In the genomic region with DNA sequence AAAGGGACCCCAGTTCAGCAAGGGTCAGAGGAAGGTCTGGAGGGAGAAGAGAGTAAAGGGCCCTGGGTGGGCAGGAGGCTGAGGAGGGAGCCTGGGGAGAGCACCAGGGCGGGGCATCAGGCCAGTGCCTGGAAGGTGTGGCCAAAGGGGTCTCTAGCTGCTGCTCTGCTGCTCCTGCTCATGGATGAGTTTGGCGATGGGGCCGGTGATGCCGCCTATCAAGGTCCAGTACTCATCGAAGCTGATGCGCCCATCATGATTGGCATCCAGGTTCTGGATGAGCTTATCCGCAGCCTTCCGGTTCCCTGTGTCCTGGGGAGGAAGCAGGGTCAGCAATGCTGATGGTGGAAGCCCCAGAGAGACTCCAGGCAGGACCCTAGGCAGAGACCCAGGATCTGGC, we compare ENCODE assay signal across 19 cellular contexts. TPM values are rescaled to one million over a fixed set of nuclear protein-coding genes. Genes with fewer than 3 reads are reported as not detected.
DNase-seq lines count a peak whose midpoint lies in the region; ATAC-seq and TF ChIP-seq lines count a peak whose summit lies in the region.
"Had no signal": no experiment of that assay in that cellular context is flagged by ENCODE, and none has a peak within 500 bp of the region (broad histone marks: within the 10 kb centered on the region; RNA-seq: fewer than 3 reads in every experiment).

No MANE protein-coding gene starts in this region.

- H3K27ac ChIP-seq in mesodermal cell (ENCODE audit: low read depth, low read length, severe bottlenecking) (no peak overlapping the region), suprapubic skin (peak overlapping the region; percentile 94)

- no peaks in the 10 kb centered on the region for H3K9me3 ChIP-seq in NT2/D1 (ENCODE audit: insufficient read depth, low read length)
- no peaks in the 10 kb centered on the region for H3K9me3 ChIP-seq in mesodermal cell (ENCODE audit: control insufficient read depth, low read length)
- H3K9me3 ChIP-seq in suprapubic skin, result no peaks in the 10 kb centered on the region

- WGBS in mesodermal cell (ENCODE audit: insufficient coverage in 2 of 2), 2 experiments, result 93 to 96% methylated on average over 6 to 8 of the region's 8 CpGs
- 82% methylated on average over 8 of the region's 8 CpGs for WGBS in suprapubic skin

- H3K27me3 Mint-ChIP-seq in chondrocyte (ENCODE audit: low read depth), result no peaks in the 10 kb centered on the region

- peak overlapping the region; percentile 66 for H3K27ac Mint-ChIP-seq in chondrocyte (ENCODE audit: unreplicated experiment)
- H3K27ac Mint-ChIP-seq: activated naive CD4-positive, alpha-beta T cell treated with anti-CD3 and anti-CD28 coated beads, Interleukin-2, amount 50 U/mL, for 72 hours; natural killer cell treated with Interleukin-12 subunit alpha and Interleukin-12 subunit beta and Interleukin-15 and Interleukin-18, amount 100 ng/mL, for 72 hours had no signal

- DNase-seq in NT2/D1 (ENCODE audit: low read depth, low spot score) (no peak), chondrocyte (ENCODE audit: low spot score) (no peak), suprapubic skin (ENCODE audit: low spot score in 2 of 2) (no peak), NCI-H2227 (lab: John Stamatoyannopoulos, UW; ENCODE audit: unreplicated experiment) (no peak)
- DNase-seq: activated CD4-positive, alpha-beta T cell treated with anti-CD3 and anti-CD28 coated beads, Interleukin-2, amount 50 U/mL, for 1 hour; H9; NCI-H1694 treated with DMSO at 0.1 percent for 48 hours; NCI-H510A; OCI-M1; stimulated activated CD4-positive, alpha-beta T cell treated with anti-CD3 and anti-CD28 coated beads, Interleukin-1b, Interleukin-23, amount 100 ng/mL, for 48 hours had no signal

- H3K4me1 ChIP-seq in NT2/D1 (ENCODE audit: insufficient read depth, insufficient read length), result peaks cover 43% of the 10 kb centered on the region
- H3K4me1 ChIP-seq in mesodermal cell (ENCODE audit: control insufficient read depth, insufficient read depth, low read length, poor library complexity, severe bottlenecking), result peaks cover 53% of the 10 kb centered on the region
- peaks cover 51% of the 10 kb centered on the region for H3K4me1 ChIP-seq in suprapubic skin

- H3K4me1 Mint-ChIP-seq in chondrocyte (ENCODE audit: low read depth), result peaks cover 47% of the 10 kb centered on the region

- ATAC-seq in GM21447 (IDR thresholded peaks at IDR 0.05; ENCODE audit: unreplicated experiment) (no peak), HG03280 (IDR thresholded peaks at IDR 0.05; ENCODE audit: unreplicated experiment) (no peak)
- ATAC-seq: activated naive CD4-positive, alpha-beta T cell treated with anti-CD3 and anti-CD28 coated beads, Interleukin-2, amount 50 U/mL, for 72 hours; natural killer cell treated with Interleukin-12 subunit alpha and Interleukin-12 subunit beta and Interleukin-15 and Interleukin-18, amount 100 ng/mL, for 72 hours had no signal

- no peak for TF ChIP-seq CTCF in chondrocyte (IDR thresholded peaks at IDR 0.05)
- TF ChIP-seq CTCF in suprapubic skin (IDR thresholded peaks at IDR 0.05), result no peak

- H3K27me3 ChIP-seq in NT2/D1 (ENCODE audit: insufficient read depth, insufficient read length), result peaks cover 3% of the 10 kb centered on the region
- no peaks in the 10 kb centered on the region for H3K27me3 ChIP-seq in suprapubic skin

- H3K36me3 Mint-ChIP-seq in chondrocyte (ENCODE audit: low read depth), result peaks cover 5% of the 10 kb centered on the region
- H3K36me3 Mint-ChIP-seq: activated naive CD4-positive, alpha-beta T cell treated with anti-CD3 and anti-CD28 coated beads, Interleukin-2, amount 50 U/mL, for 72 hours; natural killer cell treated with Interleukin-12 subunit alpha and Interleukin-12 subunit beta and Interleukin-15 and Interleukin-18, amount 100 ng/mL, for 72 hours had no signal

- TF ChIP-seq EP300 in suprapubic skin (IDR thresholded peaks at IDR 0.05), result no peak

- no peak overlapping the region for H3K4me3 ChIP-seq in NT2/D1 (ENCODE audit: insufficient read length, low read depth)
- H3K4me3 ChIP-seq in mesodermal cell (ENCODE audit: extremely low read depth, insufficient read depth, low read length, poor library complexity, severe bottlenecking), result peak overlapping the region; percentile 42
- peak overlapping the region; percentile 70 for H3K4me3 ChIP-seq in suprapubic skin

- TF ChIP-seq POLR2A in suprapubic skin (IDR thresholded peaks at IDR 0.05), result no peak

- peak overlapping the region; percentile 7 for H3K9ac ChIP-seq in NT2/D1 (ENCODE audit: insufficient read length, low read depth)

- H3K9me3 Mint-ChIP-seq in chondrocyte (ENCODE audit: low read depth), result no peaks in the 10 kb centered on the region
- H3K9me3 Mint-ChIP-seq: activated naive CD4-positive, alpha-beta T cell treated with anti-CD3 and anti-CD28 coated beads, Interleukin-2, amount 50 U/mL, for 72 hours; H9; natural killer cell treated with Interleukin-12 subunit alpha and Interleukin-12 subunit beta and Interleukin-15 and Interleukin-18, amount 100 ng/mL, for 72 hours had no signal

- H3K36me3 ChIP-seq in NT2/D1 (ENCODE audit: insufficient read depth, insufficient read length, low read length) (peaks cover 28% of the 10 kb centered on the region), mesodermal cell (ENCODE audit: control insufficient read depth, insufficient read depth, low read length) (peaks cover 21% of the 10 kb centered on the region), suprapubic skin (peaks cover 19% of the 10 kb centered on the region)

- no peak overlapping the region for H3K4me3 Mint-ChIP-seq in chondrocyte (ENCODE audit: unreplicated experiment)
- H3K4me3 Mint-ChIP-seq: H9; natural killer cell treated with Interleukin-12 subunit alpha and Interleukin-12 subunit beta and Interleukin-15 and Interleukin-18, amount 100 ng/mL, for 72 hours had no signal

RNA-seq across cellular contexts. Expression of a gene that starts 5.6 kb away (rescaled TPM):
- total RNA-seq in chondrocyte, result 111 to 122 TPM (median 115 TPM) in 3 replicates
- polyA plus RNA-seq in mesodermal cell (2013, experiment 1 of 2), result 196 TPM
- polyA plus RNA-seq in mesodermal cell (2013, experiment 2 of 2), result 163 TPM
- 100 to 1,000 TPM; 133 to 668 (median 414) TPM for total RNA-seq in suprapubic skin
- total RNA-seq: activated naive CD4-positive, alpha-beta T cell treated with anti-CD3 and anti-CD28 coated beads, Interleukin-2, amount 50 U/mL, for 72 hours; natural killer cell treated with Interleukin-12 subunit alpha and Interleukin-12 subunit beta and Interleukin-15 and Interleukin-18, amount 100 ng/mL, for 72 hours had no signal

RNA-seq across cellular contexts. Expression of a gene that starts 8.7 kb away (rescaled TPM):
- not detected in 3 replicates for total RNA-seq in chondrocyte
- 0.41 TPM for polyA plus RNA-seq in mesodermal cell (2013, experiment 1 of 2)
- polyA plus RNA-seq in mesodermal cell (2013, experiment 2 of 2), result 0.76 TPM
- total RNA-seq in suprapubic skin, result 100 to 1,000 TPM; 252 to 555 (median 445) TPM
- total RNA-seq: activated naive CD4-positive, alpha-beta T cell treated with anti-CD3 and anti-CD28 coated beads, Interleukin-2, amount 50 U/mL, for 72 hours; fibroblast of villous mesenchyme; M059J; natural killer cell treated with Interleukin-12 subunit alpha and Interleukin-12 subunit beta and Interleukin-15 and Interleukin-18, amount 100 ng/mL, for 72 hours had no signal
- polyA plus RNA-seq: BJ had no signal

RNA-seq across cellular contexts. Expression of a gene that starts 19.9 kb away (rescaled TPM):
- total RNA-seq in chondrocyte (98.2 to 113 TPM (median 98.4 TPM) in 3 replicates), suprapubic skin (10 to 100 TPM; 28.0 to 55.4 (median 43.1) TPM)
- 357 TPM for polyA plus RNA-seq in mesodermal cell (2013, experiment 1 of 2)
- polyA plus RNA-seq in mesodermal cell (2013, experiment 2 of 2), result 345 TPM

RNA-seq across cellular contexts. Expression of a gene that starts 20.9 kb away (rescaled TPM):
- total RNA-seq in chondrocyte (1.2 to 1.5 TPM (median 1.3 TPM) in 3 replicates), suprapubic skin (10 to 100 TPM; 17.9 to 33.2 (median 21.1) TPM)
- polyA plus RNA-seq in mesodermal cell (2013, experiment 1 of 2), result 2.0 TPM
- polyA plus RNA-seq in mesodermal cell (2013, experiment 2 of 2), result 0.91 TPM
- total RNA-seq: activated naive CD4-positive, alpha-beta T cell treated with anti-CD3 and anti-CD28 coated beads, Interleukin-2, amount 50 U/mL, for 72 hours; fibroblast of villous mesenchyme; H9; lung microvascular endothelial cell; M059J; natural killer cell treated with Interleukin-12 subunit alpha and Interleukin-12 subunit beta and Interleukin-15 and Interleukin-18, amount 100 ng/mL, for 72 hours had no signal

RNA-seq across cellular contexts. Expression of a gene that starts 26.5 kb away (rescaled TPM):
- total RNA-seq in chondrocyte (44.4 to 56.9 TPM (median 47.9 TPM) in 3 replicates), suprapubic skin (10 to 100 TPM; 56.8 to 78.1 (median 58.2) TPM)
- 79.0 TPM for polyA plus RNA-seq in mesodermal cell (2013, experiment 1 of 2)
- 77.6 TPM for polyA plus RNA-seq in mesodermal cell (2013, experiment 2 of 2)

Comparison
In these comparisons a context has a peak if more than half of its experiments do, and no peak if none do; other contexts are left out.
1. RNA of a gene that starts 8.7 kb away (total RNA-seq): 252 to 555 TPM in suprapubic skin; not detected in chondrocyte; every median in the first group is over 100 times any median in the second.